Comparison of ENCODE assay signal across 9 cellular contexts in the genomic region with DNA sequence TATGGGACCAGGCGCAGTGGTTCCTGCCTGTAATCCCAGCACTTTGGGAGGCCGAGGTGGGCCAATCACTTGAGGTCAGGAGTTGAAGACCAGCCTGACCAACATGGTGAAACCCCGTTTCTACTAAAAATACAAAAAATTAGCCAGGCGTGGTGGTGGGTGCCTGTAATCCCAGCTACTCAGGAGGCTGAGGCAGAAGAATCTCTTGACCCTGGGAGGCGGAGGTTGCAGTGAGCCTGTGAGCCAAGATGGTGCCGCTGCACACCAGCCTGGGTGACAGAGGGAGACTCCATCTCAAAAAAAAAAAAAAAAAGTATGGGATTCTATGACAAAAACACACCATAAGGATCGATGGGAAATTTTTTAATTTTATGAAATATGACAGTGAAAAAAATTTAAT. TPM values are rescaled to one million over a fixed set of nuclear protein-coding genes. Genes with fewer than 3 reads are reported as not detected.
DNase-seq lines count a peak whose midpoint lies in the region; ATAC-seq and TF ChIP-seq lines count a peak whose summit lies in the region.
"Not testable (repeated sequence)": the region's sequence is repeated elsewhere in the genome, so short reads cannot be mapped to it uniquely, and the experiment has no call there.
"Had no signal": no experiment of that assay in that cellular context is flagged by ENCODE, and none has a peak within 500 bp of the region (broad histone marks: within the 10 kb centered on the region; RNA-seq: fewer than 3 reads in every experiment).

No MANE protein-coding gene starts in this region.

- not testable (repeated sequence) for H3K9me3 ChIP-seq in CD8-positive, alpha-beta memory T cell (ENCODE audit: low read length); Loucy (ENCODE audit: insufficient read depth, low read depth, low read length); left ventricle myocardium inferior (replicated peaks); thoracic aorta

- intact Hi-C loops in left ventricle myocardium inferior (cut with micrococcal nuclease): not testable (repeated sequence)

- peak overlapping the region; percentile 84 to 97 (median 92) for H3K4me3 Mint-ChIP-seq in CD8-positive, alpha-beta memory T cell
- H3K4me3 Mint-ChIP-seq in T-helper 1 cell treated with Interleukin-12 subunit alpha and Interleukin-12 subunit beta and Interleukin-4 antibody, amounts not matched to agents 30 μg/mL and 1 μg/mL, for 36 hours: peak overlapping the region; percentile 93
- H3K4me3 Mint-ChIP-seq in activated naive CD4-positive, alpha-beta T cell treated with anti-CD3 and anti-CD28 coated beads, Interleukin-2, amount 50 U/mL, for 24 hours: peak overlapping the region; percentile 93

- CTCF ChIA-PET in CD8-positive, alpha-beta memory T cell (lab: Charles Lee): interaction anchor here (1.0 kb wide), 1 partner anchor 59 kb away, joined by 4 read pairs; no protein-coding TSS in a partner anchor

- H3K9ac ChIP-seq in Loucy (ENCODE audit: low read depth, low read length, poor library complexity, severe bottlenecking): peak overlapping the region; percentile 85
- H3K9ac ChIP-seq in rectal smooth muscle tissue (ENCODE audit: low read length): not testable (repeated sequence)

- peak in 3 of 5 donors; percentile 12 to 60 (median 20) for DNase-seq in CD8-positive, alpha-beta memory T cell
- peak; percentile 66 for DNase-seq in activated CD8-positive, alpha-beta memory T cell treated with anti-CD3 and anti-CD28 coated beads for 24 hours
- DNase-seq in left ventricle myocardium inferior; thoracic aorta (ENCODE audit: low spot score): not testable (repeated sequence)

- POLR2A ChIA-PET in CD8-positive, alpha-beta memory T cell (lab: Charles Lee): interaction anchor here (1.2 kb wide), 1 partner anchor 9 kb away, joined by 3 read pairs; the partner anchor contains the start of gene EVI2A

- peak overlapping the region; percentile 92 for H3K4me2 ChIP-seq in Loucy (ENCODE audit: low read depth, low read length, poor library complexity, severe bottlenecking)

- peaks cover 59 to 73% (median 64%) of the 10 kb centered on the region in 3 donors for H3K4me1 Mint-ChIP-seq in CD8-positive, alpha-beta memory T cell
- peaks cover 51% of the 10 kb centered on the region for H3K4me1 Mint-ChIP-seq in T-helper 1 cell treated with Interleukin-12 subunit alpha and Interleukin-12 subunit beta and Interleukin-4 antibody, amounts not matched to agents 30 μg/mL and 1 μg/mL, for 36 hours (ENCODE audit: low read depth)
- peaks cover 66% of the 10 kb centered on the region for H3K4me1 Mint-ChIP-seq in activated naive CD4-positive, alpha-beta T cell treated with anti-CD3 and anti-CD28 coated beads, Interleukin-2, amount 50 U/mL, for 24 hours

- peaks cover 59% of the 10 kb centered on the region for H3K4me1 ChIP-seq in CD8-positive, alpha-beta memory T cell (ENCODE audit: insufficient read depth, low read length)
- H3K4me1 ChIP-seq in Loucy (ENCODE audit: insufficient read depth, low read length, poor library complexity, severe bottlenecking): peaks cover 81% of the 10 kb centered on the region
- H3K4me1 ChIP-seq in left ventricle myocardium inferior; rectal smooth muscle tissue (ENCODE audit: control insufficient read depth, insufficient read depth, low read length); thoracic aorta (ENCODE audit: control insufficient read depth in 1 of 2, low read depth in 2 of 2): not testable (repeated sequence)

- peaks cover 85% of the 10 kb centered on the region for H3K79me2 ChIP-seq in Loucy (ENCODE audit: insufficient read depth, low read length)

- not testable (repeated sequence) for H3K27me3 ChIP-seq in CD8-positive, alpha-beta memory T cell (ENCODE audit: insufficient read depth, low read length, poor library complexity, severe bottlenecking); Loucy (ENCODE audit: insufficient read depth, low read length, poor library complexity, severe bottlenecking); left ventricle myocardium inferior (ENCODE audit: low read depth); rectal smooth muscle tissue (ENCODE audit: control insufficient read depth, insufficient read depth, low read length); thoracic aorta (replicated peaks; ENCODE audit: insufficient read depth)

- H3F3A ChIP-seq in Loucy (ENCODE audit: low read depth): not testable (repeated sequence)

- not testable (repeated sequence) for H3K9me2 ChIP-seq in Loucy (replicated peaks; ENCODE audit: low read depth, low read length)

- H3K27ac Mint-ChIP-seq in CD8-positive, alpha-beta memory T cell: peak overlapping the region; percentile 84 to 98 (median 92)
- peak overlapping the region; percentile 93 for H3K27ac Mint-ChIP-seq in T-helper 1 cell treated with Interleukin-12 subunit alpha and Interleukin-12 subunit beta and Interleukin-4 antibody, amounts not matched to agents 30 μg/mL and 1 μg/mL, for 36 hours
- H3K27ac Mint-ChIP-seq in activated naive CD4-positive, alpha-beta T cell treated with anti-CD3 and anti-CD28 coated beads, Interleukin-2, amount 50 U/mL, for 24 hours: peak overlapping the region; percentile 99

- H3K4me3 ChIP-seq in CD8-positive, alpha-beta memory T cell (ENCODE audit: low read length): peak overlapping the region; percentile 83
- H3K4me3 ChIP-seq in Loucy (ENCODE audit: low read length, poor library complexity, severe bottlenecking): peak overlapping the region; percentile 79
- H3K4me3 ChIP-seq in left ventricle myocardium inferior: peak overlapping the region; percentile 2
- H3K4me3 ChIP-seq in rectal smooth muscle tissue (ENCODE audit: low read length): peak overlapping the region; percentile 19
- peak overlapping the region; percentile 65 for H3K4me3 ChIP-seq in thoracic aorta

- not testable (repeated sequence) for H4K20me1 ChIP-seq in Loucy (ENCODE audit: insufficient read depth, low read length, poor library complexity, severe bottlenecking)

- not testable (repeated sequence) for H2AFZ ChIP-seq in Loucy (ENCODE audit: low read length)

- not testable (repeated sequence) for TF ChIP-seq CTCF in Loucy (conservative IDR thresholded peaks at IDR 0.05; ENCODE audit: low read length); left ventricle myocardium inferior (IDR thresholded peaks at IDR 0.05; ENCODE audit: borderline replicate concordance); thoracic aorta (IDR thresholded peaks at IDR 0.05)

- H3K36me3 Mint-ChIP-seq in CD8-positive, alpha-beta memory T cell: peaks cover 2 to 52% (median 4%) of the 10 kb centered on the region in 3 donors
- peaks cover 22% of the 10 kb centered on the region for H3K36me3 Mint-ChIP-seq in T-helper 1 cell treated with Interleukin-12 subunit alpha and Interleukin-12 subunit beta and Interleukin-4 antibody, amounts not matched to agents 30 μg/mL and 1 μg/mL, for 36 hours (ENCODE audit: low read depth)
- H3K36me3 Mint-ChIP-seq in activated naive CD4-positive, alpha-beta T cell treated with anti-CD3 and anti-CD28 coated beads, Interleukin-2, amount 50 U/mL, for 24 hours: not testable (repeated sequence)

- ATAC-seq in thoracic aorta (ENCODE audit: insufficient number of reproducible peaks, low FRiP score, low read depth): not testable (repeated sequence)

- not testable (repeated sequence) for H3K9me3 Mint-ChIP-seq in CD8-positive, alpha-beta memory T cell; T-helper 1 cell treated with Interleukin-12 subunit alpha and Interleukin-12 subunit beta and Interleukin-4 antibody, amounts not matched to agents 30 μg/mL and 1 μg/mL, for 36 hours; activated naive CD4-positive, alpha-beta T cell treated with anti-CD3 and anti-CD28 coated beads, Interleukin-2, amount 50 U/mL, for 24 hours

- not testable (repeated sequence) for H3K36me3 ChIP-seq in CD8-positive, alpha-beta memory T cell (ENCODE audit: insufficient read depth, low read length); Loucy (ENCODE audit: insufficient read depth, low read length); left ventricle myocardium inferior; rectal smooth muscle tissue (ENCODE audit: control insufficient read depth, insufficient read depth, low read length); thoracic aorta

- peak overlapping the region; percentile 3 for H3K27ac ChIP-seq in CD8-positive, alpha-beta memory T cell (ENCODE audit: low read depth, low read length)
- not testable (repeated sequence) for H3K27ac ChIP-seq in left ventricle myocardium inferior (replicated peaks); rectal smooth muscle tissue (ENCODE audit: low read depth, low read length); thoracic aorta

- not testable (repeated sequence) for H3K27me3 Mint-ChIP-seq in CD8-positive, alpha-beta memory T cell; T-helper 1 cell treated with Interleukin-12 subunit alpha and Interleukin-12 subunit beta and Interleukin-4 antibody, amounts not matched to agents 30 μg/mL and 1 μg/mL, for 36 hours (ENCODE audit: low read depth); activated naive CD4-positive, alpha-beta T cell treated with anti-CD3 and anti-CD28 coated beads, Interleukin-2, amount 50 U/mL, for 24 hours

RNA-seq across cellular contexts. Expression of gene EVI2B, which starts 1.6 kb away (rescaled TPM):
- total RNA-seq in CD8-positive, alpha-beta memory T cell: 10 to 100 TPM; 29.8 to 32.7 TPM
- polyA plus RNA-seq in CD8-positive, alpha-beta memory T cell: 97.4 TPM
- total RNA-seq in left ventricle myocardium inferior (2.7 TPM), thoracic aorta (10 to 100 TPM; 14.4 to 18.5 TPM)

RNA-seq across cellular contexts. Expression of gene EVI2A, which starts 9.2 kb away (rescaled TPM):
- 10 to 100 TPM; 40.3 to 41.5 TPM for total RNA-seq in CD8-positive, alpha-beta memory T cell
- polyA plus RNA-seq in CD8-positive, alpha-beta memory T cell: 50.4 TPM
- total RNA-seq in left ventricle myocardium inferior (2.9 TPM), thoracic aorta (10 to 100 TPM in 1 of 2 donors, 1 to 10 TPM in 1; 7.6 to 15.5 TPM)

RNA-seq across cellular contexts. Expression of gene OMG, which starts 15.2 kb away (rescaled TPM):
- total RNA-seq in CD8-positive, alpha-beta memory T cell: under 1 TPM; 0.13 to 0.18 TPM
- polyA plus RNA-seq in CD8-positive, alpha-beta memory T cell: not detected
- total RNA-seq in left ventricle myocardium inferior (0.25 TPM), thoracic aorta (not detected)
- total RNA-seq: gastrocnemius medialis had no signal

Comparison
In these comparisons a context has a peak if more than half of its experiments do, and no peak if none do; other contexts are left out.
1. H3K4me3 ChIP-seq: peak in every context shown above with its lines; median percentile 83 in CD8-positive, alpha-beta memory T cell; 79 in Loucy; 65 in thoracic aorta; 19 in rectal smooth muscle tissue; 2 in left ventricle myocardium inferior.